ENCODE assay signal across 17 cellular contexts in genomic region chr11:113553905-113554304, GRCh38.
DNase-seq lines count a peak whose midpoint lies in the region; ATAC-seq and TF ChIP-seq lines count a peak whose summit lies in the region.
"Had no signal": no experiment of that assay in that cellular context is flagged by ENCODE, and none has a peak within 500 bp of the region (broad histone marks: within the 10 kb centered on the region; RNA-seq: fewer than 3 reads in every experiment).

No MANE protein-coding gene starts in this region.

- H3K27ac Mint-ChIP-seq in endodermal cell = no peak overlapping the region
- H3K27ac Mint-ChIP-seq in activated CD4-positive, alpha-beta memory T cell treated with anti-CD3 and anti-CD28 coated beads for 36 hours = no peak overlapping the region

- H3K4me3 Mint-ChIP-seq in endodermal cell = no peak overlapping the region
- no peak overlapping the region for H3K4me3 Mint-ChIP-seq in activated CD4-positive, alpha-beta memory T cell treated with anti-CD3 and anti-CD28 coated beads for 36 hours

- no peaks in the 10 kb centered on the region for H3K36me3 Mint-ChIP-seq in endodermal cell (ENCODE audit: low read depth)
- H3K36me3 Mint-ChIP-seq in activated CD4-positive, alpha-beta memory T cell treated with anti-CD3 and anti-CD28 coated beads for 36 hours = no peaks in the 10 kb centered on the region

- CTCF ChIA-PET in SK-N-SH (lab: Yijun Ruan, JAX) = interaction anchor here (0.6 to 5.0 kb wide), 21 partner anchors 9 to 505 kb away, joined by 3 to 29 read pairs (median 5); no protein-coding TSS in a partner anchor
- CTCF ChIA-PET in activated CD4-positive, alpha-beta memory T cell treated with anti-CD3 and anti-CD28 coated beads for 36 hours (lab: Charles Lee) = interaction anchor here (1.0 kb wide), 1 partner anchor 21 kb away, joined by 3 read pairs; no protein-coding TSS in a partner anchor

- no peaks in the 10 kb centered on the region for H3K36me3 ChIP-seq in SK-N-SH (replicated peaks in 1 of 2; ENCODE audit: control insufficient read depth in 1 of 2, insufficient read depth in 2 of 2, low read length in 1 of 2)
- no peaks in the 10 kb centered on the region for H3K36me3 ChIP-seq in endodermal cell (ENCODE audit: control insufficient read depth, insufficient read depth, low read length)
- H3K36me3 ChIP-seq in skeletal muscle satellite cell (ENCODE audit: insufficient read depth, low read length) = no peaks in the 10 kb centered on the region
- H3K36me3 ChIP-seq: heart right ventricle, lower lobe of right lung, pancreas, vagina had no signal

- no peaks in the 10 kb centered on the region for H3K79me2 ChIP-seq in SK-N-SH (ENCODE audit: insufficient read depth)

- no peaks in the 10 kb centered on the region for H3K9me2 ChIP-seq in SK-N-SH

- H3K4me1 ChIP-seq in SK-N-SH (ENCODE audit: control insufficient read depth in 1 of 2, insufficient read depth in 2 of 2, low read depth in 1 of 2, low read length in 1 of 2) (peaks cover 0 to 33% of the 10 kb centered on the region in 2 experiments; a peak in 3 of 4 replicates), endodermal cell (ENCODE audit: control insufficient read depth, insufficient read depth, low read length) (peaks cover 5% of the 10 kb centered on the region), skeletal muscle satellite cell (ENCODE audit: control insufficient read depth, insufficient read depth, low read length) (peaks cover 31% of the 10 kb centered on the region)
- H3K4me1 ChIP-seq: lower lobe of right lung, pancreas, vagina had no signal

- peaks cover 28% of the 10 kb centered on the region for H3K4me1 Mint-ChIP-seq in endodermal cell
- H3K4me1 Mint-ChIP-seq in activated CD4-positive, alpha-beta memory T cell treated with anti-CD3 and anti-CD28 coated beads for 36 hours (ENCODE audit: low read depth) = no peaks in the 10 kb centered on the region

- no peaks in the 10 kb centered on the region for H3K9me3 Mint-ChIP-seq in endodermal cell
- H3K9me3 Mint-ChIP-seq in activated CD4-positive, alpha-beta memory T cell treated with anti-CD3 and anti-CD28 coated beads for 36 hours = no peaks in the 10 kb centered on the region

- ATAC-seq in SK-N-SH treated with all-trans-retinoic acid at 6 μM for 48 hours = no peak
- ATAC-seq: GM12878 had no signal

- H3K4me3 ChIP-seq in SK-N-SH (ENCODE audit: low read depth in 2 of 2, low read length in 1 of 2) (no peak overlapping the region; a peak in 1 of 4 replicates), endodermal cell (ENCODE audit: low read length) (no peak overlapping the region), skeletal muscle satellite cell (ENCODE audit: low read length) (no peak overlapping the region)
- H3K4me3 ChIP-seq: GM12878, heart right ventricle, lower lobe of right lung, pancreas, vagina had no signal

- DNase-seq in SK-N-SH (peak; percentile 35), NCI-H526 (lab: John Stamatoyannopoulos, UW) (peak; percentile 95 to 96), endodermal cell (peak; percentile 49), cerebellar cortex (ENCODE audit: low spot score) (no peak), C1 segment of cervical spinal cord (lab: John Stamatoyannopoulos, UW) (no peak)
- no peak for DNase-seq in activated CD4-positive, alpha-beta memory T cell treated with anti-CD3 and anti-CD28 coated beads for 36 hours
- DNase-seq: activated CD4-positive, alpha-beta T cell treated with anti-CD3 and anti-CD28 coated beads, Interleukin-2, amount 50 U/mL, for 4 hours; activated effector memory CD4-positive, alpha-beta T cell treated with anti-CD3 and anti-CD28 coated beads, Interleukin-2, amount 50 U/mL, for 16 hours; heart right ventricle; lower lobe of right lung; NCI-H1930; pancreas; T-helper 2 cell had no signal

- no peak; the same call in 1 of the 2 replicates for TF ChIP-seq CTCF in SK-N-SH (IDR thresholded peaks at IDR 0.05)
- peak; percentile 60 for TF ChIP-seq CTCF in endodermal cell (conservative IDR thresholded peaks at IDR 0.05)

- intact Hi-C loops in activated CD4-positive, alpha-beta memory T cell treated with anti-CD3 and anti-CD28 coated beads for 36 hours (cut with micrococcal nuclease) = no loop called here

- H3K9ac ChIP-seq in SK-N-SH (no peak overlapping the region), endodermal cell (ENCODE audit: extremely low read depth, low read length, poor library complexity, severe bottlenecking) (no peak overlapping the region), skeletal muscle satellite cell (ENCODE audit: low read depth, low read length) (peak overlapping the region; percentile 33)

- no peak for TF ChIP-seq EP300 in SK-N-SH (IDR thresholded peaks at IDR 0.05; ENCODE audit: borderline replicate concordance in 1 of 2, low read depth in 1 of 2, low read length in 1 of 2)

- H4K20me1 ChIP-seq in SK-N-SH (ENCODE audit: insufficient read depth) = no peaks in the 10 kb centered on the region

- no peaks in the 10 kb centered on the region for H3K27me3 ChIP-seq in SK-N-SH (ENCODE audit: insufficient read depth)
- H3K27me3 ChIP-seq in endodermal cell (ENCODE audit: control insufficient read depth, insufficient read depth, low read length, poor library complexity, severe bottlenecking) = no peaks in the 10 kb centered on the region
- H3K27me3 ChIP-seq in skeletal muscle satellite cell (ENCODE audit: control insufficient read depth, insufficient read depth, low read length) = no peaks in the 10 kb centered on the region
- H3K27me3 ChIP-seq: vagina had no signal

- H3K9me3 ChIP-seq in SK-N-SH (no peaks in the 10 kb centered on the region), endodermal cell (ENCODE audit: control insufficient read depth, low read length) (no peaks in the 10 kb centered on the region), skeletal muscle satellite cell (replicated peaks; ENCODE audit: low read length) (no peaks in the 10 kb centered on the region)
- H3K9me3 ChIP-seq: heart right ventricle, lower lobe of right lung, pancreas, vagina had no signal

- H3K4me2 ChIP-seq in SK-N-SH (no peak overlapping the region), skeletal muscle satellite cell (ENCODE audit: low read length) (no peak overlapping the region)

- H3K27me3 Mint-ChIP-seq in endodermal cell (ENCODE audit: insufficient read depth) = no peaks in the 10 kb centered on the region
- H3K27me3 Mint-ChIP-seq in activated CD4-positive, alpha-beta memory T cell treated with anti-CD3 and anti-CD28 coated beads for 36 hours = peaks cover 5% of the 10 kb centered on the region

- H3K27ac ChIP-seq in SK-N-SH (ENCODE audit: low read depth in 2 of 2, low read length in 1 of 2) (peak overlapping the region in 1 of 2 experiments; percentile 73; a peak in 2 of 4 replicates), endodermal cell (ENCODE audit: low read depth, low read length) (no peak overlapping the region)
- H3K27ac ChIP-seq: heart right ventricle, lower lobe of right lung, pancreas, vagina had no signal

- TF ChIP-seq RAD21 in SK-N-SH (IDR thresholded peaks at IDR 0.05; ENCODE audit: low read length) = peak; percentile 73

- WGBS in SK-N-SH (ENCODE audit: low lambda C conversion rate) = 35% methylated on average over 2 of the region's 2 CpGs
- WGBS in endodermal cell (ENCODE audit: insufficient coverage in 1 of 2, insufficient read length in 1 of 2), 2 experiments = 57 to 86% methylated on average over 1 to 2 of the region's 2 CpGs

- POLR2A ChIA-PET in SK-N-SH (lab: Yijun Ruan, JAX) = interaction anchor here (0.7 to 1.5 kb wide), 2 partner anchors 10 to 14 kb away, joined by 3 to 4 read pairs; no protein-coding TSS in a partner anchor
- POLR2A ChIA-PET in activated CD4-positive, alpha-beta memory T cell treated with anti-CD3 and anti-CD28 coated beads for 36 hours (lab: Charles Lee) = no interaction called here

- no peak overlapping the region for H2AFZ ChIP-seq in SK-N-SH (ENCODE audit: low read depth)

- H3F3A ChIP-seq in SK-N-SH (replicated peaks; ENCODE audit: insufficient read depth) = no peaks in the 10 kb centered on the region

TF ChIP-seq in SK-N-SH, 30 proteins besides CTCF, POLR2A, EP300 and RAD21:
- TF ChIP-seq SMC3 (IDR thresholded peaks at IDR 0.05; ENCODE audit: low read depth, low read length) (peak; percentile 40), SIN3A (IDR thresholded peaks at IDR 0.05; ENCODE audit: borderline replicate concordance, low read depth, low read length) (no peak)

TF ChIP-seq in SK-N-SH treated with all-trans-retinoic acid at 6 μM for 48 hours, 23 proteins besides CTCF, POLR2A, EP300 and RAD21 (continues in another document):
- TF ChIP-seq ZNF70 (CRISPR knock-in tag; IDR thresholded peaks at IDR 0.05) (no peak), BACH2 (CRISPR knock-in tag; IDR thresholded peaks at IDR 0.05; ENCODE audit: borderline replicate concordance) (no peak), ZNF565 (CRISPR knock-in tag; conservative IDR thresholded peaks at IDR 0.05; ENCODE audit: low read depth) (no peak), ZNF8 (CRISPR knock-in tag; IDR thresholded peaks at IDR 0.05) (no peak), GLIS3 (CRISPR knock-in tag; IDR thresholded peaks at IDR 0.05) (no peak), ISL1 (CRISPR knock-in tag; IDR thresholded peaks at IDR 0.05) (no peak), ZFP3 (CRISPR knock-in tag; IDR thresholded peaks at IDR 0.05) (no peak), ESRRG (CRISPR knock-in tag; IDR thresholded peaks at IDR 0.05) (no peak), ZC3H10 (CRISPR knock-in tag; IDR thresholded peaks at IDR 0.05) (no peak), OSR1 (CRISPR knock-in tag; IDR thresholded peaks at IDR 0.05) (no peak), ARNTL (CRISPR knock-in tag; IDR thresholded peaks at IDR 0.05; ENCODE audit: borderline replicate concordance, low read depth) (no peak), PPARA (CRISPR knock-in tag; IDR thresholded peaks at IDR 0.05; ENCODE audit: borderline replicate concordance) (no peak)
- TF ChIP-seq, protein P1, sequence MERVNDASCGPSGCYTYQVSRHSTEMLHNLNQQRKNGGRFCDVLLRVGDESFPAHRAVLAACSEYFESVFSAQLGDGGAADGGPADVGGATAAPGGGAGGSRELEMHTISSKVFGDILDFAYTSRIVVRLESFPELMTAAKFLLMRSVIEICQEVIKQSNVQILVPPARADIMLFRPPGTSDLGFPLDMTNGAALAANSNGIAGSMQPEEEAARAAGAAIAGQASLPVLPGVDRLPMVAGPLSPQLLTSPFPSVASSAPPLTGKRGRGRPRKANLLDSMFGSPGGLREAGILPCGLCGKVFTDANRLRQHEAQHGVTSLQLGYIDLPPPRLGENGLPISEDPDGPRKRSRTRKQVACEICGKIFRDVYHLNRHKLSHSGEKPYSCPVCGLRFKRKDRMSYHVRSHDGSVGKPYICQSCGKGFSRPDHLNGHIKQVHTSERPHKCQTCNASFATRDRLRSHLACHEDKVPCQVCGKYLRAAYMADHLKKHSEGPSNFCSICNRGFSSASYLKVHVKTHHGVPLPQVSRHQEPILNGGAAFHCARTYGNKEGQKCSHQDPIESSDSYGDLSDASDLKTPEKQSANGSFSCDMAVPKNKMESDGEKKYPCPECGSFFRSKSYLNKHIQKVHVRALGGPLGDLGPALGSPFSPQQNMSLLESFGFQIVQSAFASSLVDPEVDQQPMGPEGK (CRISPR knock-in tag; IDR thresholded peaks at IDR 0.05; ENCODE audit: borderline replicate concordance) = no peak

Comparison
In these comparisons a context has a peak if more than half of its experiments do, and no peak if none do; other contexts are left out.
1. DNase-seq: peak in SK-N-SH (single experiment), NCI-H526 (2 of 2) and endodermal cell (single experiment); none in activated CD4-positive, alpha-beta memory T cell treated with anti-CD3 and anti-CD28 coated beads for 36 hours (single experiment), cerebellar cortex (single experiment) and C1 segment of cervical spinal cord (0 of 14).